ENCODE assay signal across 2 cellular contexts in genomic region chr17:42797067-42798007, GRCh38.
TF ChIP-seq lines count a peak whose summit lies in the region.

No MANE protein-coding gene starts in this region.

TF ChIP-seq in SK-N-SH, 30 proteins besides CTCF, POLR2A, EP300 and RAD21:
- TF ChIP-seq, protein P1, sequence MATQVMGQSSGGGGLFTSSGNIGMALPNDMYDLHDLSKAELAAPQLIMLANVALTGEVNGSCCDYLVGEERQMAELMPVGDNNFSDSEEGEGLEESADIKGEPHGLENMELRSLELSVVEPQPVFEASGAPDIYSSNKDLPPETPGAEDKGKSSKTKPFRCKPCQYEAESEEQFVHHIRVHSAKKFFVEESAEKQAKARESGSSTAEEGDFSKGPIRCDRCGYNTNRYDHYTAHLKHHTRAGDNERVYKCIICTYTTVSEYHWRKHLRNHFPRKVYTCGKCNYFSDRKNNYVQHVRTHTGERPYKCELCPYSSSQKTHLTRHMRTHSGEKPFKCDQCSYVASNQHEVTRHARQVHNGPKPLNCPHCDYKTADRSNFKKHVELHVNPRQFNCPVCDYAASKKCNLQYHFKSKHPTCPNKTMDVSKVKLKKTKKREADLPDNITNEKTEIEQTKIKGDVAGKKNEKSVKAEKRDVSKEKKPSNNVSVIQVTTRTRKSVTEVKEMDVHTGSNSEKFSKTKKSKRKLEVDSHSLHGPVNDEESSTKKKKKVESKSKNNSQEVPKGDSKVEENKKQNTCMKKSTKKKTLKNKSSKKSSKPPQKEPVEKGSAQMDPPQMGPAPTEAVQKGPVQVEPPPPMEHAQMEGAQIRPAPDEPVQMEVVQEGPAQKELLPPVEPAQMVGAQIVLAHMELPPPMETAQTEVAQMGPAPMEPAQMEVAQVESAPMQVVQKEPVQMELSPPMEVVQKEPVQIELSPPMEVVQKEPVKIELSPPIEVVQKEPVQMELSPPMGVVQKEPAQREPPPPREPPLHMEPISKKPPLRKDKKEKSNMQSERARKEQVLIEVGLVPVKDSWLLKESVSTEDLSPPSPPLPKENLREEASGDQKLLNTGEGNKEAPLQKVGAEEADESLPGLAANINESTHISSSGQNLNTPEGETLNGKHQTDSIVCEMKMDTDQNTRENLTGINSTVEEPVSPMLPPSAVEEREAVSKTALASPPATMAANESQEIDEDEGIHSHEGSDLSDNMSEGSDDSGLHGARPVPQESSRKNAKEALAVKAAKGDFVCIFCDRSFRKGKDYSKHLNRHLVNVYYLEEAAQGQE (IDR thresholded peaks at IDR 0.05; ENCODE audit: low read depth, low read length): no peak
- TF ChIP-seq POLR2AphosphoS5 (IDR thresholded peaks at IDR 0.05; ENCODE audit: low read depth, low read length) (0 out of 2 replicates have a peak, but pooled peaks have one; percentile 10), USF2 (IDR thresholded peaks at IDR 0.05; ENCODE audit: borderline replicate concordance, low read depth, low read length) (no peak)

TF ChIP-seq in SK-N-SH treated with all-trans-retinoic acid at 6 μM for 48 hours, 23 proteins besides CTCF, POLR2A, EP300 and RAD21 (continued from another document):
- no peak for TF ChIP-seq CSRNP3 (CRISPR knock-in tag; IDR thresholded peaks at IDR 0.05)
- no peak for TF ChIP-seq ZC3H10 (CRISPR knock-in tag; IDR thresholded peaks at IDR 0.05)
- no peak for TF ChIP-seq PPARA (CRISPR knock-in tag; IDR thresholded peaks at IDR 0.05; ENCODE audit: borderline replicate concordance)
- no peak for TF ChIP-seq ISL1 (CRISPR knock-in tag; IDR thresholded peaks at IDR 0.05)
- TF ChIP-seq POU6F1 (CRISPR knock-in tag; IDR thresholded peaks at IDR 0.05; ENCODE audit: borderline replicate concordance, low read depth): no peak
